ENCODE assay signal across 13 cellular contexts in the genomic region with DNA sequence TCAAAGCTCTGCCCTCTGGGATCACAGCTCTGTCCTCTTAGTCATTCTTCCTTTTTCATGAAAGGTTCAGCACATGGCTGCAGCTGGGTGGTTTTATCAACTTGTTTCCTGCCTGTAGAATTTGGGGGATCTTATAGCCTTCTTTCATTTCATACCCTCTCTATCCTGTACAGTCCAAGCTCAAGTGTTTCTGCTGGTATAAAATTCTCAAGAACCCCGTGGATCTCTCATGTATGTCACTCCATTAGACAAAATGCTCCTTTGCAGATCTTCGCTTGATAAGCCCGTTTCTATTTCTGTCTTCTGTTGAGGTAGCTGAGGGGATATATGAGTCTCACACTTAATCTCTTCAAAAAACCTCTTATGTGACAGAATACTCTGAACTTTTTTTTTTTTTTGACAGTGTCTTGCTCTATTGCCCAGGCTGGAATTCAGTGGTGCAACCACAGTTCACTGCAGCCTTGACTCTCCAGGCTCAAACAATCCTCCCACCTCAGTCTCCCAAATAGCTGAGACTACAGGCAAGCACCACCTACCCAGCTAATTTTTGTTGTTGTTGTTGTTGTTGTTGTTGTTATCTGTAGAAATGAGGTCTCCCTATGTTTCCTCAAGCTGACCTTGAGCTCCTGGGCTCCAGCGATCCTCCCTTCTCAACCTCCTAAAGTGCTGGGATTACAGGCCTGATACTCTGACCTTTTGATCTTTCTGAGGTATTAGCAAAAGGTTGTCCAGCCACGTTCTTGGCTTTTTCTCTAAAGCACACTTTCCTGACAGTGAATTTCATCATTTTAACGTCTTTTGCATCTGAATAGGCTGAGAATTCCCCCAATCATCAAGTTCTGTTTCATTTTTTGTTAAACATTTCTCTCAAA. TPM values are rescaled to one million over a fixed set of nuclear protein-coding genes. Genes with fewer than 3 reads are reported as not detected.
DNase-seq lines count a peak whose midpoint lies in the region; ATAC-seq, FAIRE-seq and TF ChIP-seq lines count a peak whose summit lies in the region.
"Had no signal": no experiment of that assay in that cellular context is flagged by ENCODE, and none has a peak within 500 bp of the region (broad histone marks: within the 10 kb centered on the region; RNA-seq: fewer than 3 reads in every experiment).

No MANE protein-coding gene starts in this region.

- in situ Hi-C loops in GM13977 (cut with MboI; ENCODE audit: low pct_unique_long_range_greater_than_20kb, low sequenced_read_pairs, unreplicated experiment) = no loop called here

- H3K36me3 ChIP-seq in CD4-positive, alpha-beta memory T cell (ENCODE audit: insufficient read depth, low read length) = no peaks in the 10 kb centered on the region
- H3K36me3 ChIP-seq in liver (ENCODE audit: control insufficient read depth in 4 of 4, insufficient read depth in 3 of 4, low read depth in 1 of 4, low read length in 3 of 4) (no peaks in the 10 kb centered on the region), upper lobe of right lung (no peaks in the 10 kb centered on the region)
- H3K36me3 ChIP-seq: thoracic aorta had no signal

- peak in 1 of 2 donors; percentile 42 for TF ChIP-seq RAD21 in liver (IDR thresholded peaks at IDR 0.05)

- intact Hi-C loops in CD4-positive, alpha-beta memory T cell (cut with micrococcal nuclease) = loop anchor here (5.0 kb wide), 1 partner anchor 46 kb away; no protein-coding TSS in a partner anchor
- intact Hi-C loops in activated B cell treated with CpG ODN at 0.5 μM for 24 hours (cut with micrococcal nuclease) (loop anchor here (1.0 kb wide), 1 partner anchor 60 kb away; no protein-coding TSS in a partner anchor), upper lobe of right lung (cut with DNase I) (loop anchor here (5.0 kb wide), 1 partner anchor 189 kb away; no protein-coding TSS in a partner anchor)

- no peak for DNase-seq in CD4-positive, alpha-beta memory T cell
- DNase-seq in GM19239 (ENCODE audit: insufficient read length, low spot score) (no peak), activated B cell treated with CpG ODN at 0.5 μM for 24 hours (no peak), osteocyte (ENCODE audit: extremely low spot score, unreplicated experiment) (no peak), GM13977 (ENCODE audit: low spot score) (no peak), upper lobe of right lung (no peak)
- DNase-seq: aorta, Caco-2, dermis blood vessel endothelial cell, NCI-H2029 treated with DMSO at 0.1 percent for 48 hours had no signal

- H3K4me1 ChIP-seq in CD4-positive, alpha-beta memory T cell (ENCODE audit: insufficient read depth, low read length) = peaks cover 43% of the 10 kb centered on the region
- H3K4me1 ChIP-seq in liver (ENCODE audit: control insufficient read depth in 4 of 4, insufficient read depth in 4 of 4, low read length in 3 of 4) (peaks cover 0 to 15% (median 5%) of the 10 kb centered on the region in 4 donors), upper lobe of right lung (no peaks in the 10 kb centered on the region)
- H3K4me1 ChIP-seq: Caco-2 had no signal

- 62% methylated on average over 6 of the region's 6 CpGs for WGBS in liver

- CTCF ChIA-PET in CD4-positive, alpha-beta memory T cell (lab: Charles Lee; ENCODE audit: partially characterized antibody) = interaction anchor here (0.9 to 3.4 kb wide), 20 partner anchors 14 to 267 kb away, joined by 3 to 46 read pairs (median 4); a partner anchor contains a TSS
- CTCF ChIA-PET in activated B cell treated with CpG ODN at 0.5 μM for 24 hours (lab: Charles Lee) = interaction anchor here (0.8 to 10.3 kb wide), 11 partner anchors 22 to 263 kb away, joined by 3 to 184 read pairs (median 23); a partner anchor contains a TSS

- ATAC-seq in activated B cell treated with CpG ODN at 0.5 μM for 24 hours (ENCODE audit: low read depth) (peak; percentile 29), HG03135 (IDR thresholded peaks at IDR 0.05; ENCODE audit: unreplicated experiment) (no peak), upper lobe of right lung (no peak)

- no peaks in the 10 kb centered on the region for H3K27me3 Mint-ChIP-seq in CD4-positive, alpha-beta memory T cell
- H3K27me3 Mint-ChIP-seq in activated B cell treated with CpG ODN at 0.5 μM for 24 hours (no peaks in the 10 kb centered on the region), osteocyte (ENCODE audit: unreplicated experiment) (peaks cover 32% of the 10 kb centered on the region)

- H3K27me3 ChIP-seq in CD4-positive, alpha-beta memory T cell (ENCODE audit: insufficient read depth, low read length) = no peaks in the 10 kb centered on the region
- H3K27me3 ChIP-seq in liver (ENCODE audit: control insufficient read depth in 4 of 4, insufficient read depth in 4 of 4, low read length in 3 of 4) (no peaks in the 10 kb centered on the region), upper lobe of right lung (no peaks in the 10 kb centered on the region)

- H3K9ac ChIP-seq in liver (ENCODE audit: low read depth in 1 of 2, low read length in 2 of 2) = no peak overlapping the region

- no peak overlapping the region for H3K4me3 ChIP-seq in CD4-positive, alpha-beta memory T cell (ENCODE audit: low read length in 2 of 2)
- H3K4me3 ChIP-seq in liver (ENCODE audit: low read depth in 1 of 3, low read length in 3 of 3) = no peak overlapping the region
- no peak overlapping the region for H3K4me3 ChIP-seq in upper lobe of right lung
- H3K4me3 ChIP-seq: thoracic aorta had no signal

- no peaks in the 10 kb centered on the region for H3K9me3 Mint-ChIP-seq in CD4-positive, alpha-beta memory T cell
- no peaks in the 10 kb centered on the region for H3K9me3 Mint-ChIP-seq in activated B cell treated with CpG ODN at 0.5 μM for 24 hours
- peaks cover 8% of the 10 kb centered on the region for H3K9me3 Mint-ChIP-seq in osteocyte (ENCODE audit: unreplicated experiment)

- TF ChIP-seq CTCF in activated B cell treated with CpG ODN at 0.5 μM for 24 hours (IDR thresholded peaks at IDR 0.05) = no peak
- no peak for TF ChIP-seq CTCF in liver (IDR thresholded peaks at IDR 0.05; ENCODE audit: low read depth, low read length, missing input control)
- no peak for TF ChIP-seq CTCF in osteocyte (IDR thresholded peaks at IDR 0.05)
- TF ChIP-seq CTCF in GM13977 (IDR thresholded peaks at IDR 0.05; ENCODE audit: extremely low read depth, insufficient read depth, missing control alignments) = no peak
- TF ChIP-seq CTCF in upper lobe of right lung (IDR thresholded peaks at IDR 0.05) = no peak

- peak overlapping the region in 7 of 8 donors; percentile 17 to 53 (median 39) for H3K4me3 Mint-ChIP-seq in CD4-positive, alpha-beta memory T cell
- H3K4me3 Mint-ChIP-seq in activated B cell treated with CpG ODN at 0.5 μM for 24 hours = peak overlapping the region; percentile 47
- H3K4me3 Mint-ChIP-seq in osteocyte (ENCODE audit: unreplicated experiment) = no peak overlapping the region

- peak; percentile 66 for FAIRE-seq in GM19239 (lab: Jason Lieb, UNC)

- no peak overlapping the region for H3K27ac ChIP-seq in CD4-positive, alpha-beta memory T cell (ENCODE audit: low read depth, low read length)
- H3K27ac ChIP-seq in liver (ENCODE audit: low read depth in 1 of 2, low read length in 2 of 2) (peak overlapping the region; percentile 5 to 18), upper lobe of right lung (no peak overlapping the region)
- H3K27ac ChIP-seq: thoracic aorta had no signal

- peaks cover 29 to 59% (median 44%) of the 10 kb centered on the region in 4 donors for H3K4me1 Mint-ChIP-seq in CD4-positive, alpha-beta memory T cell
- H3K4me1 Mint-ChIP-seq in activated B cell treated with CpG ODN at 0.5 μM for 24 hours = peaks cover 58% of the 10 kb centered on the region
- H3K4me1 Mint-ChIP-seq in osteocyte (ENCODE audit: unreplicated experiment) = peaks cover 1% of the 10 kb centered on the region

- H3K9me3 ChIP-seq in CD4-positive, alpha-beta memory T cell (ENCODE audit: control insufficient read depth in 1 of 2, low read length in 2 of 2) = no peaks in the 10 kb centered on the region
- no peaks in the 10 kb centered on the region for H3K9me3 ChIP-seq in liver (ENCODE audit: control insufficient read depth in 4 of 4, low read length in 3 of 4)
- no peaks in the 10 kb centered on the region for H3K9me3 ChIP-seq in upper lobe of right lung
- H3K9me3 ChIP-seq: Caco-2, thoracic aorta had no signal

- peak overlapping the region; percentile 14 to 90 (median 81) for H3K27ac Mint-ChIP-seq in CD4-positive, alpha-beta memory T cell
- H3K27ac Mint-ChIP-seq in activated B cell treated with CpG ODN at 0.5 μM for 24 hours (peak overlapping the region; percentile 83), osteocyte (ENCODE audit: unreplicated experiment) (no peak overlapping the region)

- no peaks in the 10 kb centered on the region for H3K36me3 Mint-ChIP-seq in CD4-positive, alpha-beta memory T cell
- no peaks in the 10 kb centered on the region for H3K36me3 Mint-ChIP-seq in activated B cell treated with CpG ODN at 0.5 μM for 24 hours (ENCODE audit: low read depth)
- no peaks in the 10 kb centered on the region for H3K36me3 Mint-ChIP-seq in osteocyte (ENCODE audit: unreplicated experiment)

- POLR2A ChIA-PET in CD4-positive, alpha-beta memory T cell (lab: Charles Lee; ENCODE audit: partially characterized antibody) = interaction anchor here (0.7 to 2.2 kb wide), 7 partner anchors 26 to 189 kb away, joined by 3 to 8 read pairs (median 5); a partner anchor contains a TSS
- POLR2A ChIA-PET in activated B cell treated with CpG ODN at 0.5 μM for 24 hours (lab: Charles Lee) = interaction anchor here (0.6 to 6.2 kb wide), 22 partner anchors 11 to 395 kb away, joined by 3 to 76 read pairs (median 7); a partner anchor contains a TSS

TF ChIP-seq in liver, 16 proteins besides CTCF, POLR2A, EP300 and RAD21 (continues in another document):
- TF ChIP-seq SP1 (IDR thresholded peaks at IDR 0.05) = peak; percentile 33

RNA-seq across cellular contexts. Expression of a gene that starts 24.7 kb away (rescaled TPM):
- total RNA-seq in CD4-positive, alpha-beta memory T cell = 1 to 10 TPM; 2.1 to 2.8 TPM
- polyA plus RNA-seq in CD4-positive, alpha-beta memory T cell = under 1 TPM in 1 of 2 donors, not detected in 1; 0.41 TPM
- total RNA-seq in activated B cell treated with CpG ODN at 0.5 μM for 24 hours (5.5 and 5.7 TPM in 2 replicates), liver (under 1 TPM; 0.19 to 0.75 TPM), osteocyte (2.1 and 2.7 TPM in 2 replicates), upper lobe of right lung (3.8 TPM)
- under 1 TPM; 0.22 to 0.46 TPM for polyA plus RNA-seq in liver

RNA-seq across cellular contexts. Expression of a gene that starts 31.8 kb away (rescaled TPM):
- 100 to 1,000 TPM; 123 TPM for total RNA-seq in CD4-positive, alpha-beta memory T cell
- 100 to 1,000 TPM; 258 to 358 TPM for polyA plus RNA-seq in CD4-positive, alpha-beta memory T cell
- total RNA-seq in activated B cell treated with CpG ODN at 0.5 μM for 24 hours = 202 and 220 TPM in 2 replicates
- 10 to 100 TPM; 20.0 to 36.8 TPM for total RNA-seq in liver
- 10 to 100 TPM; 25.5 to 34.1 TPM for polyA plus RNA-seq in liver
- 12.7 TPM in 2 replicates for total RNA-seq in osteocyte
- total RNA-seq in upper lobe of right lung = 55.3 TPM

Comparison
In these comparisons a context has a peak if more than half of its experiments do, and no peak if none do; other contexts are left out.
1. H3K27ac ChIP-seq: peak in liver (2 of 2); none in CD4-positive, alpha-beta memory T cell (single experiment) and upper lobe of right lung (single experiment).